In genomic region chr12:102675672-102676071, GRCh38 we compare ENCODE assay signal across 29 cellular contexts.
DNase-seq lines count a peak whose midpoint lies in the region; ATAC-seq, FAIRE-seq and TF ChIP-seq lines count a peak whose summit lies in the region.
"Had no signal": no experiment of that assay in that cellular context is flagged by ENCODE, and none has a peak within 500 bp of the region (broad histone marks: within the 10 kb centered on the region; RNA-seq: fewer than 3 reads in every experiment).

No MANE protein-coding gene starts in this region.

- no peak for TF ChIP-seq POLR2A in IMR-90 (IDR thresholded peaks at IDR 0.05; ENCODE audit: low read depth, low read length)

- in situ Hi-C loops in IMR-90 (cut with MboI; ENCODE audit: low sequenced_read_pairs), result no loop called here

- no peak overlapping the region for H2AK9ac ChIP-seq in IMR-90 (replicated peaks; ENCODE audit: low read depth, low read length, poor library complexity)

- FAIRE-seq in D721Med (lab: Jason Lieb, UNC), result no peak
- FAIRE-seq: HepG2 had no signal

- H4K20me1 ChIP-seq in IMR-90 (ENCODE audit: insufficient read depth, low read length), result no peaks in the 10 kb centered on the region
- H4K20me1 ChIP-seq: BLaER1 had no signal

- BruUV-seq in IMR-90 (replicated peaks; lab: Mats Ljungman, UMichigan), result no TSS peak

- H3K9me3 ChIP-seq in IMR-90 (ENCODE audit: control insufficient read depth, insufficient read depth, low read length) (peaks cover 9% of the 10 kb centered on the region; the same call in 1 of the 2 replicates), adipocyte (ENCODE audit: control insufficient read depth, low read length) (peaks cover 20% of the 10 kb centered on the region)
- H3K9me3 ChIP-seq: SJSA1 had no signal

- no peak overlapping the region for H2BK20ac ChIP-seq in IMR-90 (ENCODE audit: low read depth, low read length)

- H2AFZ ChIP-seq in IMR-90 (replicated peaks; ENCODE audit: low read length, poor library complexity), result no peak overlapping the region

- no peak overlapping the region for H3K4me3 ChIP-seq in IMR-90 (ENCODE audit: insufficient read depth, low read depth, low read length)
- H3K4me3 ChIP-seq in adipocyte (ENCODE audit: low read length), result no peak overlapping the region
- H3K4me3 ChIP-seq: BLaER1, body of pancreas, SJSA1 had no signal

- no peak overlapping the region for H2BK120ac ChIP-seq in IMR-90 (ENCODE audit: low read depth, low read length)

- WGBS in IMR-90 (ENCODE audit: extremely low coverage in 2 of 2, insufficient read length in 1 of 2), 2 experiments, result 70% methylated on average over 2 of the region's 5 CpGs; no CpG with 5 or more reads in 1 of the 2 experiments

- peak; percentile 57 for ATAC-seq in IMR-90 (ENCODE audit: low read depth)
- ATAC-seq: body of pancreas; HepG2; left colon; stimulated activated memory B cell treated with anti-CD40 and anti-IgM and Interleukin-4, amounts not matched to agents 10 μg/mL and 1 μg/mL and 100 μg/mL, for 72 hours; T-cell had no signal

- no peak overlapping the region for H3K14ac ChIP-seq in IMR-90 (replicated peaks; ENCODE audit: low read depth, low read length)

- no peak overlapping the region for H3K23ac ChIP-seq in IMR-90 (ENCODE audit: low read depth, low read length)

- dilution Hi-C loops in IMR-90 (cut with HindIII; ENCODE audit: low sequenced_read_pairs, unreplicated experiment), result no loop called here

- no peaks in the 10 kb centered on the region for H3K4me1 ChIP-seq in IMR-90 (ENCODE audit: control insufficient read depth, insufficient read depth, low read length)
- H3K4me1 ChIP-seq in adipocyte (ENCODE audit: control insufficient read depth, insufficient read depth, low read length), result no peaks in the 10 kb centered on the region
- H3K4me1 ChIP-seq: BLaER1, body of pancreas, SJSA1 had no signal

- H3K27ac ChIP-seq in IMR-90 (ENCODE audit: insufficient read depth, low read length), result no peak overlapping the region
- H3K27ac ChIP-seq: BLaER1, body of pancreas, HL-60, SJSA1 had no signal

- no peak overlapping the region for H3K56ac ChIP-seq in IMR-90 (ENCODE audit: extremely low read depth, insufficient read depth, low read length)

- no peak overlapping the region for H4K91ac ChIP-seq in IMR-90 (ENCODE audit: insufficient read depth, low read depth, low read length)

- H2AK5ac ChIP-seq in IMR-90 (ENCODE audit: low read depth, low read length), result no peak overlapping the region

- no peak overlapping the region for H3K4ac ChIP-seq in IMR-90 (ENCODE audit: low read depth, low read length)

- no peak for TF ChIP-seq RAD21 in IMR-90 (IDR thresholded peaks at IDR 0.05; ENCODE audit: low read length)

- DNase-seq in EH (ENCODE audit: low read depth), result peak; percentile 79
- peak; percentile 13 for DNase-seq in IMR-90
- DNase-seq in adipocyte (ENCODE audit: low read depth), result peak; percentile 27
- DNase-seq in glomerular visceral epithelial cell (ENCODE audit: extremely low spot score), result peak; percentile 49
- no peak for DNase-seq in GM19240 (ENCODE audit: insufficient read length, low spot score)
- no peak for DNase-seq in stimulated activated naive CD4-positive, alpha-beta T cell treated with Interleukin-2 at 50 U/mL for 16 hours (lab: John Stamatoyannopoulos, UW)
- DNase-seq in stimulated activated CD8-positive, alpha-beta memory T cell treated with anti-CD3 and anti-CD28 coated beads, Interleukin-4, amount 100 ng/mL, for 48 hours, result no peak
- no peak for DNase-seq in D721Med (ENCODE audit: insufficient read length, low spot score)
- DNase-seq: ACHN; activated CD4-positive, alpha-beta T cell treated with anti-CD3 and anti-CD28 coated beads, Interleukin-2, amount 10 ng/mL, durations not matched to agents 7 days and 5 days; activated effector memory CD4-positive, alpha-beta T cell treated with anti-CD3 and anti-CD28 coated beads, Interleukin-2, amount 50 U/mL, for 16 hours; body of pancreas; GDM1; GOT3; hippocampal formation; Karpas-422; left colon; NCI-H1048; NCI-H2107; RPMI8226; stimulated activated CD4-positive, alpha-beta T cell treated with anti-CD3 and anti-CD28 coated beads, Interleukin-15, amount 100 ng/mL, for 24 hours; substantia nigra; T-cell; trophoblast cell had no signal

- no peak overlapping the region for H3K18ac ChIP-seq in IMR-90 (ENCODE audit: low read depth, low read length)

- H2BK5ac ChIP-seq in IMR-90 (ENCODE audit: low read depth, low read length, poor library complexity, severe bottlenecking), result no peak overlapping the region

- intact Hi-C loops in IMR-90 (cut with micrococcal nuclease), result no loop called here

- no peaks in the 10 kb centered on the region for H3K79me1 ChIP-seq in IMR-90 (ENCODE audit: low read depth in 1 of 2, low read length in 2 of 2)

- H3K9ac ChIP-seq in IMR-90 (ENCODE audit: low read depth, low read length) (no peak overlapping the region), adipocyte (ENCODE audit: low read length) (no peak overlapping the region)
- H3K9ac ChIP-seq: BLaER1 had no signal

- H3K4me2 ChIP-seq in IMR-90 (ENCODE audit: low read depth, low read length), result no peak overlapping the region
- H3K4me2 ChIP-seq: BLaER1 had no signal

- CTCF ChIA-PET in IMR-90 (lab: Yijun Ruan, JAX), result interaction anchor here (0.5 kb wide), 1 partner anchor 552 kb away, joined by 3 read pairs; no protein-coding TSS in a partner anchor

- TF ChIP-seq CTCF in IMR-90 (conservative IDR thresholded peaks at IDR 0.05; ENCODE audit: low read depth, low read length) (no peak), D721Med (IDR thresholded peaks at IDR 0.05; ENCODE audit: insufficient read depth, missing control alignments) (no peak)

- H3K36me3 ChIP-seq in IMR-90 (ENCODE audit: control insufficient read depth, insufficient read depth, low read length), result no peaks in the 10 kb centered on the region
- no peaks in the 10 kb centered on the region for H3K36me3 ChIP-seq in adipocyte (ENCODE audit: control insufficient read depth, insufficient read depth, low read length, severe bottlenecking)
- H3K36me3 ChIP-seq: BLaER1, SJSA1 had no signal

- H3K27me3 ChIP-seq in IMR-90 (ENCODE audit: control insufficient read depth, insufficient read depth, low read length), result peaks cover 10% of the 10 kb centered on the region
- H3K27me3 ChIP-seq in adipocyte (replicated peaks; ENCODE audit: control insufficient read depth, insufficient read depth, low read length), result no peaks in the 10 kb centered on the region
- H3K27me3 ChIP-seq: BLaER1, body of pancreas, SJSA1 had no signal

- no peak overlapping the region for H2BK15ac ChIP-seq in IMR-90 (ENCODE audit: low read depth, low read length)

- H4K8ac ChIP-seq in IMR-90 (ENCODE audit: low read depth in 2 of 2, low read length in 2 of 2), result no peak overlapping the region

- no peak overlapping the region for H4K5ac ChIP-seq in IMR-90 (ENCODE audit: low read depth, low read length)

- no peaks in the 10 kb centered on the region for H3K9me1 ChIP-seq in IMR-90 (ENCODE audit: insufficient read depth, low read length)

- POLR2A ChIA-PET in IMR-90 (lab: Charles Lee; ENCODE audit: unreplicated experiment), result no interaction called here

TF ChIP-seq in IMR-90, 13 proteins besides CTCF, POLR2A, EP300 and RAD21:
- TF ChIP-seq RFX5 (IDR thresholded peaks at IDR 0.05; ENCODE audit: low read depth, low read length) (no peak), MXI1 (IDR thresholded peaks at IDR 0.05; ENCODE audit: borderline replicate concordance, low read depth, low read length) (no peak), BHLHE40 (IDR thresholded peaks at IDR 0.05; ENCODE audit: low read depth, low read length) (no peak), CEBPB (IDR thresholded peaks at IDR 0.05; ENCODE audit: low read depth, low read length) (no peak), FOS (IDR thresholded peaks at IDR 0.05; ENCODE audit: low read depth, low read length) (no peak), RCOR1 (IDR thresholded peaks at IDR 0.05; ENCODE audit: insufficient replicate concordance, low read length) (no peak), USF2 (IDR thresholded peaks at IDR 0.05; ENCODE audit: low read depth, low read length) (no peak), MAFK (IDR thresholded peaks at IDR 0.05; ENCODE audit: low read depth, low read length) (no peak), NFE2L2 (IDR thresholded peaks at IDR 0.05; ENCODE audit: low read depth, low read length) (no peak), CHD1 (IDR thresholded peaks at IDR 0.05; ENCODE audit: low read depth, low read length) (no peak)

Comparison
In these comparisons a context has a peak if more than half of its experiments do, and no peak if none do; other contexts are left out.
1. DNase-seq: peak in EH (single experiment), IMR-90 (single experiment), adipocyte (single experiment) and glomerular visceral epithelial cell (single experiment); none in GM19240 (single experiment), stimulated activated naive CD4-positive, alpha-beta T cell treated with Interleukin-2 at 50 U/mL for 16 hours (single experiment), stimulated activated CD8-positive, alpha-beta memory T cell treated with anti-CD3 and anti-CD28 coated beads, Interleukin-4, amount 100 ng/mL, for 48 hours (single experiment) and D721Med (single experiment).